In the genomic region with DNA sequence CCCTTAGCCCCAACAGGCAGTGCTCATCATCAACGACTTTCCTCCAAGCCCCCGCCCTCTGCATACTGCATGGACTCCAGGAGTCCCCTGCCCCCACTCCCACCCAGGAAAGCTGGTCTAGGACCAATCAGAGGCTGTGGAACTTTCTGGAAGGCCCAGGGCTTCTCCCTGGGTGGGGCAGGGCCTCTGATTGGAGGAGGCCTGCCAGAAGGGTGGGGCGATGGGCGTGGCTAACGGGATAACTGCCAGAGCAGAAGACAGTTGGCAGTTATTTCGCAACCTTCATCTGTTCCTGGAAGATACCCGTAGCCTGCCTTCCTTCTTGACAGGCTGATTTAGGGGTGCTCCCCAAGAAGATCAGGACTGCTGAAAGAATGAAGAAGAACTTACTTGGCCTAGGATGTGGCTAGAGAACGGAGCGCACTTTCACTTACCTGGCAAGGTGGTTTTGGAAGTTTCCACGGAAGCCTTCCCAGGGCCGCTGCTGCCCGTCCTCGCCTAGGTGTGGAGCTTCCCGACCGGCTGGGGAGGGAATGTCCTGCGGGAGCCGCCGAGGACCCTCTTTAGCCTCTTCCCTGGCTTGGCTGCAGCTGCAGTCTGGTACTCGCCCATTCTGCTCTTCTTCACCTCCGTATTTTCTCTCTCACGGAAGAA, we compare ENCODE assay signal across 1 cellular context.
TF ChIP-seq lines count a peak whose summit lies in the region.

No MANE protein-coding gene starts in this region.

TF ChIP-seq in H1, 55 proteins besides CTCF, POLR2A, EP300 and RAD21:
- no peak for TF ChIP-seq YY1 (IDR thresholded peaks at IDR 0.05; ENCODE audit: low read depth, low read length)
- peak; percentile 90 for TF ChIP-seq CEBPB (IDR thresholded peaks at IDR 0.05; ENCODE audit: low read depth, low read length)
